Comparison of ENCODE assay signal across 2 cellular contexts in genomic region chr20:47126709-47127108, GRCh38.
TF ChIP-seq lines count a peak whose summit lies in the region.

No MANE protein-coding gene starts in this region.

TF ChIP-seq in A549, 52 proteins besides CTCF, POLR2A, EP300 and RAD21 (continued from another document):
- TF ChIP-seq EHMT2 (IDR thresholded peaks at IDR 0.05; ENCODE audit: low read depth), result no peak
- TF ChIP-seq ZSCAN20 (CRISPR knock-in tag; IDR thresholded peaks at IDR 0.05), result no peak
- no peak for TF ChIP-seq RFX5 (IDR thresholded peaks at IDR 0.05)

TF ChIP-seq in IMR-90, 13 proteins besides CTCF, POLR2A, EP300 and RAD21 (continued from another document):
- TF ChIP-seq FOS (IDR thresholded peaks at IDR 0.05; ENCODE audit: low read depth, low read length) (no peak), SMC3 (IDR thresholded peaks at IDR 0.05; ENCODE audit: low read depth, low read length) (no peak), NFE2L2 (IDR thresholded peaks at IDR 0.05; ENCODE audit: low read depth, low read length) (no peak)
